ENCODE assay signal across 13 cellular contexts in the genomic region with DNA sequence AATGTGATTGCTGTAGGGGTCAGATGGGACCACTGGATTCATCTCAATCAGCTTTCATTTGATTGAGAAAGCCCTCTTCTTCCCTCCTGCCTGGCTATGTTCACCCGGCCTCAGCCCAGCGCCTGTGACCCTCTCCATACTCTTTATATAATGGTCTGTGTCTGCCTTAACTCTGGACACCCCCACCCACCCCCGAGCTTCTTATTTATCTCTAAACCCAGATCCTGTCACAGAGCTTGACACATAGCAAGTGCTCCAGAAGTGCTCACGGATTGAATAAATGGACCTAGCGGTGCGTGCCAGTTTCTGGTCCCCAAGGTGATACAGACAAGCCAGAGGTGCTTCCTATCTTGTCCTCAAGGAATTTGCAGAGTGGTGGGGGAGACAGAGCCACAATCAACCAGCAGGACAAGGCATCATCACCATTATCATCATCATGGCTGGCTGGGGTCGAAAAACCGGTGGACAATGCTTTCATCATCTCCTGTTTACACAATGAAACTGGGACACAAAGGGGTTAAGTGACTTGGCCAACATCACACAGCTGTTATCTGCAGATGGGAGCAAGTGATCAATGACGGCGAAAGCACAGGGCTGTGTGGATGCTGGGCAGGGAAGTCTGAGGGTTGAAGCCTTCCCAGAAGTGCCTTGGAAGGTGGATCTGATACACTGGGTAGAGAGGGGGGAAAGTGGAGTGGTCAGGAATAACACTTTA. TPM values are rescaled to one million over a fixed set of nuclear protein-coding genes. Genes with fewer than 3 reads are reported as not detected.
DNase-seq lines count a peak whose midpoint lies in the region; ATAC-seq and TF ChIP-seq lines count a peak whose summit lies in the region.
"Had no signal": no experiment of that assay in that cellular context is flagged by ENCODE, and none has a peak within 500 bp of the region (broad histone marks: within the 10 kb centered on the region; RNA-seq: fewer than 3 reads in every experiment).

No MANE protein-coding gene starts in this region.

- intact Hi-C loops in IMR-90 (cut with micrococcal nuclease): no loop called here
- intact Hi-C loops in lower lobe of right lung (cut with DNase I): no loop called here

- H3K27me3 ChIP-seq in IMR-90 (ENCODE audit: control insufficient read depth, insufficient read depth, low read length): peaks cover 5% of the 10 kb centered on the region; the same call in 1 of the 2 replicates
- no peaks in the 10 kb centered on the region for H3K27me3 ChIP-seq in WERI-Rb-1 (ENCODE audit: insufficient read depth, low read depth, severe bottlenecking)
- no peaks in the 10 kb centered on the region for H3K27me3 ChIP-seq in lower lobe of right lung (ENCODE audit: low read depth)
- peaks cover 0 to 8% (median 4%) of the 10 kb centered on the region in 5 donors for H3K27me3 ChIP-seq in subcutaneous abdominal adipose tissue (ENCODE audit: control insufficient read depth in 5 of 5, insufficient read depth in 4 of 5, low read length in 5 of 5)

- H3K4me1 ChIP-seq in IMR-90 (ENCODE audit: control insufficient read depth, insufficient read depth, low read length) (peaks cover 22% of the 10 kb centered on the region), lower lobe of right lung (peaks cover 22% of the 10 kb centered on the region), subcutaneous abdominal adipose tissue (ENCODE audit: control insufficient read depth in 5 of 5, insufficient read depth in 5 of 5, low read length in 5 of 5) (peaks cover 0 to 38% (median 27%) of the 10 kb centered on the region in 5 donors)

- no peak overlapping the region for H3K4me2 ChIP-seq in IMR-90 (ENCODE audit: low read depth, low read length)

- peak overlapping the region; percentile 61 to 64; a peak in 2 of 4 replicates for H4K8ac ChIP-seq in IMR-90 (ENCODE audit: low read depth in 2 of 2, low read length in 2 of 2)

- H3K56ac ChIP-seq in IMR-90 (ENCODE audit: extremely low read depth, insufficient read depth, low read length): peak overlapping the region; percentile 26; the same call in 1 of the 2 replicates

- no peak for TF ChIP-seq POLR2A in IMR-90 (IDR thresholded peaks at IDR 0.05; ENCODE audit: low read depth, low read length)

- CTCF ChIA-PET in IMR-90 (lab: Yijun Ruan, JAX): interaction anchor here (1.0 to 1.7 kb wide), 2 partner anchors 39 to 197 kb away, joined by 4 to 5 read pairs; no protein-coding TSS in a partner anchor

- TF ChIP-seq CTCF in IMR-90 (conservative IDR thresholded peaks at IDR 0.05; ENCODE audit: low read depth, low read length): no peak
- TF ChIP-seq CTCF in WERI-Rb-1 (IDR thresholded peaks at IDR 0.05; ENCODE audit: low read depth, low read length): no peak
- no peak for TF ChIP-seq CTCF in lower lobe of right lung (IDR thresholded peaks at IDR 0.05)

- peak overlapping the region; percentile 35; the same call in 1 of the 2 replicates for H3K23ac ChIP-seq in IMR-90 (ENCODE audit: low read depth, low read length)

- H3K18ac ChIP-seq in IMR-90 (ENCODE audit: low read depth, low read length): peak overlapping the region; percentile 57

- no peak overlapping the region for H3K4me3 ChIP-seq in IMR-90 (ENCODE audit: insufficient read depth, low read depth, low read length)
- no peak overlapping the region for H3K4me3 ChIP-seq in WERI-Rb-1 (ENCODE audit: low read depth, low read length)
- H3K4me3 ChIP-seq in lower lobe of right lung: no peak overlapping the region
- no peak overlapping the region for H3K4me3 ChIP-seq in subcutaneous abdominal adipose tissue (ENCODE audit: low read depth in 1 of 5, low read length in 5 of 5)

- H4K20me1 ChIP-seq in IMR-90 (ENCODE audit: insufficient read depth, low read length): no peaks in the 10 kb centered on the region

- H3K9me3 ChIP-seq in IMR-90 (ENCODE audit: control insufficient read depth, insufficient read depth, low read length): no peaks in the 10 kb centered on the region; the same call in 1 of the 2 replicates
- no peaks in the 10 kb centered on the region for H3K9me3 ChIP-seq in WERI-Rb-1 (ENCODE audit: severe bottlenecking)
- H3K9me3 ChIP-seq in lower lobe of right lung: no peaks in the 10 kb centered on the region
- no peaks in the 10 kb centered on the region for H3K9me3 ChIP-seq in subcutaneous abdominal adipose tissue (ENCODE audit: control insufficient read depth in 5 of 5, low read length in 5 of 5)

- peak overlapping the region; percentile 89 for H2AFZ ChIP-seq in IMR-90 (replicated peaks; ENCODE audit: low read length, poor library complexity)

- no peak overlapping the region for H3K27ac ChIP-seq in IMR-90 (ENCODE audit: insufficient read depth, low read length)
- peak overlapping the region; percentile 59 for H3K27ac ChIP-seq in WERI-Rb-1
- H3K27ac ChIP-seq in lower lobe of right lung: peak overlapping the region; percentile 3
- H3K27ac ChIP-seq in subcutaneous abdominal adipose tissue (ENCODE audit: low read depth, low read length): peak overlapping the region; percentile 10
- H3K27ac ChIP-seq: foreskin keratinocyte, VCaP had no signal

- in situ Hi-C loops in IMR-90 (cut with MboI; ENCODE audit: low sequenced_read_pairs): no loop called here

- peak overlapping the region; percentile 86 for H2BK20ac ChIP-seq in IMR-90 (ENCODE audit: low read depth, low read length)

- BruUV-seq in IMR-90 (replicated peaks; lab: Mats Ljungman, UMichigan): no TSS peak

- POLR2A ChIA-PET in IMR-90 (lab: Charles Lee; ENCODE audit: unreplicated experiment): no interaction called here

- peak overlapping the region; percentile 38 for H2BK5ac ChIP-seq in IMR-90 (ENCODE audit: low read depth, low read length, poor library complexity, severe bottlenecking)

- peak overlapping the region; percentile 98 for H4K91ac ChIP-seq in IMR-90 (ENCODE audit: insufficient read depth, low read depth, low read length)

- 58% methylated on average over 3 of the region's 10 CpGs; no CpG with 5 or more reads in 1 of the 2 experiments for WGBS in IMR-90 (ENCODE audit: extremely low coverage in 2 of 2, insufficient read length in 1 of 2), 2 experiments

- H2BK120ac ChIP-seq in IMR-90 (ENCODE audit: low read depth, low read length): peak overlapping the region; percentile 93

- peak overlapping the region; percentile 17 for H3K14ac ChIP-seq in IMR-90 (replicated peaks; ENCODE audit: low read depth, low read length)

- H3K9ac ChIP-seq in IMR-90 (ENCODE audit: low read depth, low read length) (no peak overlapping the region), subcutaneous abdominal adipose tissue (ENCODE audit: low read length in 5 of 5) (no peak overlapping the region)

- peaks cover 15% of the 10 kb centered on the region for H3K9me1 ChIP-seq in IMR-90 (ENCODE audit: insufficient read depth, low read length)

- H3K4ac ChIP-seq in IMR-90 (ENCODE audit: low read depth, low read length): peak overlapping the region; percentile 94

- H4K5ac ChIP-seq in IMR-90 (ENCODE audit: low read depth, low read length): peak overlapping the region; percentile 33; the same call in 1 of the 2 replicates

- H2AK5ac ChIP-seq in IMR-90 (ENCODE audit: low read depth, low read length): peak overlapping the region; percentile 89

- H3K79me1 ChIP-seq in IMR-90 (ENCODE audit: low read depth in 1 of 2, low read length in 2 of 2): peaks cover 0 to 5% of the 10 kb centered on the region in 2 experiments; a peak in 1 of 4 replicates

- DNase-seq in IMR-90 (peak; percentile 36), WERI-Rb-1 (no peak), lower lobe of right lung (no peak), pons (ENCODE audit: low spot score) (no peak), NCI-H774 (lab: John Stamatoyannopoulos, UW) (no peak)
- DNase-seq: cerebellar nuclear complex, OCI-M1 had no signal

- H2AK9ac ChIP-seq in IMR-90 (replicated peaks; ENCODE audit: low read depth, low read length, poor library complexity): peak overlapping the region; percentile 97

- dilution Hi-C loops in IMR-90 (cut with HindIII; ENCODE audit: low sequenced_read_pairs, unreplicated experiment): no loop called here

- no peak for ATAC-seq in IMR-90 (ENCODE audit: low read depth)
- no peak for ATAC-seq in lower lobe of right lung
- ATAC-seq in GM21381 (IDR thresholded peaks at IDR 0.05; ENCODE audit: unreplicated experiment): no peak
- ATAC-seq: stimulated activated memory B cell treated with anti-CD40 and anti-IgM and Interleukin-4, amounts not matched to agents 10 μg/mL and 1 μg/mL and 100 μg/mL, for 72 hours had no signal

- no peak for TF ChIP-seq RAD21 in IMR-90 (IDR thresholded peaks at IDR 0.05; ENCODE audit: low read length)

- H2BK15ac ChIP-seq in IMR-90 (ENCODE audit: low read depth, low read length): peak overlapping the region; percentile 87; the same call in 2 of the 3 replicates

- no peaks in the 10 kb centered on the region for H3K36me3 ChIP-seq in IMR-90 (ENCODE audit: control insufficient read depth, insufficient read depth, low read length)
- H3K36me3 ChIP-seq in WERI-Rb-1: no peaks in the 10 kb centered on the region
- H3K36me3 ChIP-seq in lower lobe of right lung: no peaks in the 10 kb centered on the region
- H3K36me3 ChIP-seq in subcutaneous abdominal adipose tissue (ENCODE audit: control insufficient read depth in 5 of 5, insufficient read depth in 5 of 5, low read length in 5 of 5): no peaks in the 10 kb centered on the region

TF ChIP-seq in IMR-90, 13 proteins besides CTCF, POLR2A, EP300 and RAD21 (continues in another document):
- TF ChIP-seq MXI1 (IDR thresholded peaks at IDR 0.05; ENCODE audit: borderline replicate concordance, low read depth, low read length): no peak
- TF ChIP-seq USF2 (IDR thresholded peaks at IDR 0.05; ENCODE audit: low read depth, low read length): no peak
- no peak for TF ChIP-seq CHD1 (IDR thresholded peaks at IDR 0.05; ENCODE audit: low read depth, low read length)
- TF ChIP-seq, protein P1, sequence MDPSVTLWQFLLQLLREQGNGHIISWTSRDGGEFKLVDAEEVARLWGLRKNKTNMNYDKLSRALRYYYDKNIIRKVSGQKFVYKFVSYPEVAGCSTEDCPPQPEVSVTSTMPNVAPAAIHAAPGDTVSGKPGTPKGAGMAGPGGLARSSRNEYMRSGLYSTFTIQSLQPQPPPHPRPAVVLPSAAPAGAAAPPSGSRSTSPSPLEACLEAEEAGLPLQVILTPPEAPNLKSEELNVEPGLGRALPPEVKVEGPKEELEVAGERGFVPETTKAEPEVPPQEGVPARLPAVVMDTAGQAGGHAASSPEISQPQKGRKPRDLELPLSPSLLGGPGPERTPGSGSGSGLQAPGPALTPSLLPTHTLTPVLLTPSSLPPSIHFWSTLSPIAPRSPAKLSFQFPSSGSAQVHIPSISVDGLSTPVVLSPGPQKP (IDR thresholded peaks at IDR 0.05; ENCODE audit: borderline replicate concordance, low read depth, low read length): no peak

RNA-seq across cellular contexts. Expression of gene LOXL4, which starts 2.2 kb away (rescaled TPM):
- total RNA-seq in IMR-90 (2012; rRNA removed) (17.5 and 20.8 TPM in 2 replicates), lower lobe of right lung (4.5 TPM)
- polyA plus RNA-seq in IMR-90 (2012; rRNA removed): 24.9 and 26.7 TPM in 2 replicates
- 26.8 and 38.4 TPM in 2 replicates for polyA plus RNA-seq in IMR-90 (2012; cell fraction: cytosol; rRNA removed)
- polyA plus RNA-seq in IMR-90 (2012; cell fraction: nucleus; rRNA removed; ENCODE audit: low replicate concordance): 30.8 and 37.2 TPM in 2 replicates
- total RNA-seq: activated T-helper 1 cell treated with anti-CD3 and anti-CD28 coated beads, Interleukin-12 subunit alpha, Interleukin-12 subunit beta, Interleukin-2, Interleukin-4 antibody, amounts not matched to agents 30 ng/mL and 10 ng/mL and 1 ng/mL, durations not matched to agents 14 hours and 24 hours and 36 hours had no signal
